29 cellular contexts compared by ENCODE assay signal in the genomic region with DNA sequence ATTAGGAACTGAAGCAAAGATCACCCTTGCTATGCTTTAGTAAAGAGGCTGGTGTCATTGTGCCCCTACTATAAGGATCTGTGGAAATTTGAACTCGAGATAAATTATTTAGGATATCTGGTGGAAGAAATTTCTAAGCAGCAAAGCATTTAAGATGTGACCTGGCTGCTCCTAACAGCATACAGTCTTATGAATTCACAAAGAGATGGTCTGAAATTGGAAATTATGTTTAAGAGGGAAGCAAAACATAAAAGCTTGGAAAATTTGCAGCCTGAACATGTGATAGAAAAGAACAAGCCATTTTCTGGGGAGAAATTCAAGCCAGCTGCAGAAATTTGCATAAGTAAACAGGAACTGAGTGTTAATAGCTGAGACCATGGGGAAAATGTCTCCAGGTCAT.
"Had no signal": no experiment of that assay in that cellular context is flagged by ENCODE, and none has a peak within 500 bp of the region (broad histone marks: within the 10 kb centered on the region; RNA-seq: fewer than 3 reads in every experiment).

No MANE protein-coding gene starts in this region.

- DNase-seq: stimulated activated CD4-positive, alpha-beta T cell treated with anti-CD3 and anti-CD28 coated beads, Interleukin-2, amount 100 ng/mL, for 48 hours; stimulated activated CD4-positive, alpha-beta T cell treated with anti-CD3 and anti-CD28 coated beads, Interleukin-4, amount 100 ng/mL, for 1 hour; stimulated activated CD4-positive, alpha-beta T cell treated with anti-CD3 and anti-CD28 coated beads, Interleukin-4, amount 100 ng/mL, for 24 hours; stimulated activated CD4-positive, alpha-beta T cell treated with anti-CD3 and anti-CD28 coated beads, Interleukin-4, amount 100 ng/mL, for 4 hours; stimulated activated CD8-positive, alpha-beta memory T cell treated with anti-CD3 and anti-CD28 coated beads, Interleukin-4, amount 100 ng/mL, for 48 hours; stimulated activated naive B cell treated with anti-CD40 and anti-IgM and Interleukin-4, amounts not matched to agents 10 μg/mL and 1 μg/mL and 100 μg/mL, for 72 hours; stimulated activated naive CD4-positive, alpha-beta T cell; stimulated activated naive CD4-positive, alpha-beta T cell treated with Interleukin-2 at 50 U/mL for 16 hours; stimulated activated naive CD8-positive, alpha-beta T cell treated with anti-CD3 and anti-CD28 coated beads, Interleukin-15, amount 100 ng/mL, for 72 hours; stimulated activated naive CD8-positive, alpha-beta T cell treated with anti-CD3 and anti-CD28 coated beads, Interleukin-15, Interleukin-2, amounts not matched to agents 100 U/mL and 50 U/mL, for 24 hours; stomach; substantia nigra; testis; thyroid gland; tibial artery; transverse colon; trophoblast cell; upper lobe of left lung; upper lobe of right lung; uterus had no signal

- H3K9me3 ChIP-seq: testis, thyroid gland, uterus had no signal

- H3K27me3 Mint-ChIP-seq: stimulated activated memory B cell treated with anti-CD40 and anti-IgM and Interleukin-4, amounts not matched to agents 10 μg/mL and 1 μg/mL and 100 μg/mL, for 72 hours; stimulated activated naive B cell treated with anti-CD40 and anti-IgM and Interleukin-4, amounts not matched to agents 10 μg/mL and 1 μg/mL and 100 μg/mL, for 72 hours; stimulated activated naive CD8-positive, alpha-beta T cell treated with anti-CD3 and anti-CD28 coated beads, Interleukin-15, amount 100 ng/mL, for 72 hours; stimulated activated naive CD8-positive, alpha-beta T cell treated with anti-CD3 and anti-CD28 coated beads, Interleukin-15, Interleukin-2, amounts not matched to agents 100 ng/mL and 50 ng/mL, for 24 hours; type B pancreatic cell had no signal

- H3K4me1 Mint-ChIP-seq: stimulated activated effector memory CD8-positive, alpha-beta T cell treated with anti-CD3 and anti-CD28 coated beads, Interleukin-12 subunit alpha, Interleukin-12 subunit beta, amount 100 ng/mL, for 72 hours; stimulated activated memory B cell treated with anti-CD40 and anti-IgM and Interleukin-4, amounts not matched to agents 10 μg/mL and 1 μg/mL and 100 μg/mL, for 72 hours; stimulated activated naive B cell treated with anti-CD40 and anti-IgM and Interleukin-4, amounts not matched to agents 10 μg/mL and 1 μg/mL and 100 μg/mL, for 72 hours; stimulated activated naive CD8-positive, alpha-beta T cell treated with anti-CD3 and anti-CD28 coated beads, Interleukin-15, amount 100 ng/mL, for 72 hours had no signal

- FAIRE-seq: urothelium cell line had no signal

- ATAC-seq: stimulated activated effector memory CD8-positive, alpha-beta T cell treated with anti-CD3 and anti-CD28 coated beads, Interleukin-12 subunit alpha, Interleukin-12 subunit beta, amount 100 ng/mL, for 72 hours; stimulated activated memory B cell treated with anti-CD40 and anti-IgM and Interleukin-4, amounts not matched to agents 10 μg/mL and 1 μg/mL and 100 μg/mL, for 72 hours; stimulated activated naive B cell treated with anti-CD40 and anti-IgM and Interleukin-4, amounts not matched to agents 10 μg/mL and 1 μg/mL and 100 μg/mL, for 72 hours; stimulated activated naive CD8-positive, alpha-beta T cell treated with anti-CD3 and anti-CD28 coated beads, Interleukin-15, amount 100 ng/mL, for 72 hours; stimulated activated naive CD8-positive, alpha-beta T cell treated with anti-CD3 and anti-CD28 coated beads, Interleukin-15, Interleukin-2, amounts not matched to agents 100 U/mL and 50 U/mL, for 24 hours; upper lobe of right lung had no signal

- H3K4me1 ChIP-seq: stomach, suprapubic skin, testis, thyroid gland, tibial artery, tibial nerve, transverse colon, upper lobe of left lung, upper lobe of right lung, uterus, vagina had no signal

- H3K27me3 ChIP-seq: stomach, suprapubic skin, testis, thyroid gland, tibial artery, tibial nerve, transverse colon, upper lobe of left lung, upper lobe of right lung, uterus, vagina had no signal

- H3K36me3 Mint-ChIP-seq: stimulated activated effector memory CD8-positive, alpha-beta T cell treated with anti-CD3 and anti-CD28 coated beads, Interleukin-12 subunit alpha, Interleukin-12 subunit beta, amount 100 ng/mL, for 72 hours; stimulated activated memory B cell treated with anti-CD40 and anti-IgM and Interleukin-4, amounts not matched to agents 10 μg/mL and 1 μg/mL and 100 μg/mL, for 72 hours; type B pancreatic cell had no signal

- H3K27ac Mint-ChIP-seq: stimulated activated effector memory CD8-positive, alpha-beta T cell treated with anti-CD3 and anti-CD28 coated beads, Interleukin-12 subunit alpha, Interleukin-12 subunit beta, amount 100 ng/mL, for 72 hours; stimulated activated memory B cell treated with anti-CD40 and anti-IgM and Interleukin-4, amounts not matched to agents 10 μg/mL and 1 μg/mL and 100 μg/mL, for 72 hours; stimulated activated naive B cell treated with anti-CD40 and anti-IgM and Interleukin-4, amounts not matched to agents 10 μg/mL and 1 μg/mL and 100 μg/mL, for 72 hours; stimulated activated naive CD8-positive, alpha-beta T cell treated with anti-CD3 and anti-CD28 coated beads, Interleukin-15, Interleukin-2, amounts not matched to agents 100 ng/mL and 50 ng/mL, for 24 hours; type B pancreatic cell had no signal

- H3K4me3 Mint-ChIP-seq: stimulated activated effector memory CD8-positive, alpha-beta T cell treated with anti-CD3 and anti-CD28 coated beads, Interleukin-12 subunit alpha, Interleukin-12 subunit beta, amount 100 ng/mL, for 72 hours; stimulated activated memory B cell treated with anti-CD40 and anti-IgM and Interleukin-4, amounts not matched to agents 10 μg/mL and 1 μg/mL and 100 μg/mL, for 72 hours; stimulated activated naive B cell treated with anti-CD40 and anti-IgM and Interleukin-4, amounts not matched to agents 10 μg/mL and 1 μg/mL and 100 μg/mL, for 72 hours; stimulated activated naive CD8-positive, alpha-beta T cell treated with anti-CD3 and anti-CD28 coated beads, Interleukin-15, amount 100 ng/mL, for 72 hours; stimulated activated naive CD8-positive, alpha-beta T cell treated with anti-CD3 and anti-CD28 coated beads, Interleukin-15, Interleukin-2, amounts not matched to agents 100 ng/mL and 50 ng/mL, for 24 hours; type B pancreatic cell had no signal

- H3K36me3 ChIP-seq: stomach, suprapubic skin, thoracic aorta, thyroid gland, tibial artery, tibial nerve, transverse colon, upper lobe of left lung, upper lobe of right lung, uterus, vagina had no signal

- H3K4me3 ChIP-seq: stomach, suprapubic skin, testis, thoracic aorta, thyroid gland, tibial artery, tibial nerve, transverse colon, upper lobe of left lung, upper lobe of right lung, uterus, vagina had no signal

- H3K27ac ChIP-seq: stomach, suprapubic skin, testis, thoracic aorta, thyroid gland, tibial artery, tibial nerve, transverse colon, upper lobe of left lung, upper lobe of right lung, uterus, vagina had no signal
